ENCODE assay signal across 6 cellular contexts in the genomic region with DNA sequence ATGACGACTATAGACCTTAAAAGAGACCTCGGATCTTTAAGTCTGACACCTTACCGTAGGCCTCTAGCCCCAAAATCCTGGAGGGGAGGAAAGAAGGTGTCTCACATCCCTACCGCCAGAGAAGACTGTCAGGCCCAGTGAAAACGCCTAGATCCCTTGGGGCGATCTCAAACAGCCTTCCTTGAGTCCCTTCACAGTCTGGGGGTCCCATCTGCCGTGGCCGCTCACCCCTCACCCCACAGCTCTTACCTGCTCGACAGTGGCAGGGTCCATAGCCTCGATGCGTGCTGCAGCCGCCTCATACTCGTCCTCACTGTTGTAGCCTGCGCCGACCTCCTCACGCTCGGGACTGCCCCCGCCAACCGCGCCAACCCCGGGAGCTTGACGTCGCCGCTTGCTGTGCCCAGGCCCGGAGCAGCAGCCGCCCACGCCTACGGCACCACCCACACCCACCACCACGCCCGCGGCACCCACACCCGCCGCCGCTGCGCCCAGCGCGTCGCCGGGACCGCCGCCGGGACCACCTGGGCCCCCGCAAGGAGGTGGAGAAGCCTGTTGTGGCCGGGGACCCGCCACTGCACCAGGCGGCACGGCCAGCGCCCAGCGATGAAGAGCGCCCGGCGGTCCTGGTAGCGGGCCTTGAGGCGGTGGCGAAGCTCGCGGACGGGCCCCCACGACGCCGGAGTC. TPM values are rescaled to one million over a fixed set of nuclear protein-coding genes. Genes with fewer than 3 reads are reported as not detected.
DNase-seq lines count a peak whose midpoint lies in the region; ATAC-seq and TF ChIP-seq lines count a peak whose summit lies in the region.

No MANE protein-coding gene starts in this region.

- no peaks in the 10 kb centered on the region for H3K9me2 ChIP-seq in MM.1S (replicated peaks; ENCODE audit: insufficient read depth, low read length)
- H3K9me2 ChIP-seq in neural cell (ENCODE audit: insufficient read depth, low read length) = no peaks in the 10 kb centered on the region

- TF ChIP-seq RAD21 in neural cell (conservative IDR thresholded peaks at IDR 0.05) = no peak

- H3K9ac ChIP-seq in MM.1S (ENCODE audit: low read length) = peak overlapping the region; percentile 83
- H3K9ac ChIP-seq in neural cell (ENCODE audit: low read length) = peak overlapping the region; percentile 87

- H3F3A ChIP-seq in MM.1S (ENCODE audit: insufficient read depth, low read length) = peaks cover 3% of the 10 kb centered on the region
- H3F3A ChIP-seq in neural cell (ENCODE audit: insufficient read depth, low read length, poor library complexity, severe bottlenecking) = no peaks in the 10 kb centered on the region

- H3K79me2 ChIP-seq in ACC112 (ENCODE audit: control insufficient read depth, insufficient read depth, low read length, unreplicated experiment) (peaks cover 42% of the 10 kb centered on the region), MM.1S (ENCODE audit: low read length) (peaks cover 57% of the 10 kb centered on the region), neural cell (replicated peaks; ENCODE audit: insufficient read depth, low read length) (peaks cover 25% of the 10 kb centered on the region)

- peak overlapping the region; percentile 86 for H3K4me2 ChIP-seq in MM.1S (ENCODE audit: low read depth, low read length)
- peak overlapping the region; percentile 51 for H3K4me2 ChIP-seq in neural cell (ENCODE audit: low read length)

- H4K20me1 ChIP-seq in MM.1S (ENCODE audit: insufficient read depth, low read length) (no peaks in the 10 kb centered on the region), neural cell (ENCODE audit: insufficient read depth) (no peaks in the 10 kb centered on the region)

- peaks cover 12% of the 10 kb centered on the region for H3K4me1 ChIP-seq in ACC112 (ENCODE audit: control insufficient read depth, insufficient read depth, low read length, unreplicated experiment)
- peaks cover 33% of the 10 kb centered on the region for H3K4me1 ChIP-seq in MM.1S (ENCODE audit: low read length)

- peak overlapping the region; percentile 100; the same call in 1 of the 2 replicates for H3K27ac ChIP-seq in ACC112 (ENCODE audit: low read depth, low read length)
- peak overlapping the region; percentile 27; the same call in 1 of the 2 replicates for H3K27ac ChIP-seq in MM.1S (ENCODE audit: low read length)
- H3K27ac ChIP-seq in brain microvascular endothelial cell = peak overlapping the region; percentile 100
- peak overlapping the region; percentile 37 for H3K27ac ChIP-seq in neural cell (ENCODE audit: low read length)

- no peak for TF ChIP-seq CTCF in MM.1S (IDR thresholded peaks at IDR 0.05; ENCODE audit: low read length)
- TF ChIP-seq CTCF in brain microvascular endothelial cell (IDR thresholded peaks at IDR 0.05; ENCODE audit: low read depth, low read length, missing control alignments) = no peak
- TF ChIP-seq CTCF in neural cell (IDR thresholded peaks at IDR 0.05; ENCODE audit: poor library complexity, severe bottlenecking) = no peak

- in situ Hi-C loops in brain microvascular endothelial cell (cut with HindIII; ENCODE audit: low pct_ligation_motif_present, low sequenced_read_pairs) = no loop called here

- H2AFZ ChIP-seq in ACC112 (ENCODE audit: low read length, unreplicated experiment) (no peak overlapping the region), MM.1S (ENCODE audit: low read length) (no peak overlapping the region), neural cell (ENCODE audit: low read depth, low read length) (no peak overlapping the region)

- no peaks in the 10 kb centered on the region for H3K27me3 ChIP-seq in ACC112 (ENCODE audit: insufficient read depth, low read length)
- H3K27me3 ChIP-seq in MM.1S (replicated peaks; ENCODE audit: insufficient read depth, low read length) = no peaks in the 10 kb centered on the region
- H3K27me3 ChIP-seq in brain microvascular endothelial cell (replicated peaks) = no peaks in the 10 kb centered on the region
- no peaks in the 10 kb centered on the region for H3K27me3 ChIP-seq in neural cell (ENCODE audit: insufficient read depth, low read depth, low read length)

- ATAC-seq in GM21737 (IDR thresholded peaks at IDR 0.05; ENCODE audit: unreplicated experiment) = no peak

- peak; percentile 27 for DNase-seq in MM.1S
- DNase-seq in brain microvascular endothelial cell = no peak
- no peak for DNase-seq in HPDE6-E6E7 (ENCODE audit: extremely low spot score)

- H3K36me3 ChIP-seq in ACC112 (ENCODE audit: insufficient read depth, low read length) (no peaks in the 10 kb centered on the region), MM.1S (replicated peaks; ENCODE audit: insufficient read depth, low read length) (no peaks in the 10 kb centered on the region), brain microvascular endothelial cell (replicated peaks) (no peaks in the 10 kb centered on the region), neural cell (ENCODE audit: insufficient read depth, low read length) (no peaks in the 10 kb centered on the region)

- H3K9me3 ChIP-seq in MM.1S (replicated peaks; ENCODE audit: insufficient read depth, low read length) = no peaks in the 10 kb centered on the region
- no peaks in the 10 kb centered on the region for H3K9me3 ChIP-seq in neural cell (ENCODE audit: low read length)

- peak overlapping the region; percentile 94 for H3K4me3 ChIP-seq in ACC112 (ENCODE audit: low read depth, low read length)
- peak overlapping the region; percentile 74 for H3K4me3 ChIP-seq in MM.1S (ENCODE audit: low read length)
- H3K4me3 ChIP-seq in brain microvascular endothelial cell (ENCODE audit: low read depth, low read length) = peak overlapping the region; percentile 72
- peak overlapping the region; percentile 76 for H3K4me3 ChIP-seq in neural cell (ENCODE audit: low read length)

- TF ChIP-seq EP300 in neural cell (conservative IDR thresholded peaks at IDR 0.05; ENCODE audit: poor library complexity, severe bottlenecking) = no peak

TF ChIP-seq in neural cell, 6 proteins besides CTCF, POLR2A, EP300 and RAD21:
- TF ChIP-seq, protein P1, sequence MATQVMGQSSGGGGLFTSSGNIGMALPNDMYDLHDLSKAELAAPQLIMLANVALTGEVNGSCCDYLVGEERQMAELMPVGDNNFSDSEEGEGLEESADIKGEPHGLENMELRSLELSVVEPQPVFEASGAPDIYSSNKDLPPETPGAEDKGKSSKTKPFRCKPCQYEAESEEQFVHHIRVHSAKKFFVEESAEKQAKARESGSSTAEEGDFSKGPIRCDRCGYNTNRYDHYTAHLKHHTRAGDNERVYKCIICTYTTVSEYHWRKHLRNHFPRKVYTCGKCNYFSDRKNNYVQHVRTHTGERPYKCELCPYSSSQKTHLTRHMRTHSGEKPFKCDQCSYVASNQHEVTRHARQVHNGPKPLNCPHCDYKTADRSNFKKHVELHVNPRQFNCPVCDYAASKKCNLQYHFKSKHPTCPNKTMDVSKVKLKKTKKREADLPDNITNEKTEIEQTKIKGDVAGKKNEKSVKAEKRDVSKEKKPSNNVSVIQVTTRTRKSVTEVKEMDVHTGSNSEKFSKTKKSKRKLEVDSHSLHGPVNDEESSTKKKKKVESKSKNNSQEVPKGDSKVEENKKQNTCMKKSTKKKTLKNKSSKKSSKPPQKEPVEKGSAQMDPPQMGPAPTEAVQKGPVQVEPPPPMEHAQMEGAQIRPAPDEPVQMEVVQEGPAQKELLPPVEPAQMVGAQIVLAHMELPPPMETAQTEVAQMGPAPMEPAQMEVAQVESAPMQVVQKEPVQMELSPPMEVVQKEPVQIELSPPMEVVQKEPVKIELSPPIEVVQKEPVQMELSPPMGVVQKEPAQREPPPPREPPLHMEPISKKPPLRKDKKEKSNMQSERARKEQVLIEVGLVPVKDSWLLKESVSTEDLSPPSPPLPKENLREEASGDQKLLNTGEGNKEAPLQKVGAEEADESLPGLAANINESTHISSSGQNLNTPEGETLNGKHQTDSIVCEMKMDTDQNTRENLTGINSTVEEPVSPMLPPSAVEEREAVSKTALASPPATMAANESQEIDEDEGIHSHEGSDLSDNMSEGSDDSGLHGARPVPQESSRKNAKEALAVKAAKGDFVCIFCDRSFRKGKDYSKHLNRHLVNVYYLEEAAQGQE (IDR thresholded peaks at IDR 0.05; ENCODE audit: borderline replicate concordance) = no peak
- no peak for TF ChIP-seq EZH2 (IDR thresholded peaks at IDR 0.05; ENCODE audit: borderline replicate concordance, insufficient read depth, low read length, poor library complexity, severe bottlenecking)
- no peak for TF ChIP-seq SMC3 (conservative IDR thresholded peaks at IDR 0.05; ENCODE audit: poor library complexity)
- no peak for TF ChIP-seq POLR2AphosphoS5 (IDR thresholded peaks at IDR 0.05)
- TF ChIP-seq MXI1 (conservative IDR thresholded peaks at IDR 0.05; ENCODE audit: poor library complexity, severe bottlenecking) = no peak
- TF ChIP-seq TAF1 (IDR thresholded peaks at IDR 0.05; ENCODE audit: low read depth) = no peak

RNA-seq across cellular contexts. Expression of a gene that starts 0.5 kb away (rescaled TPM):
- 34.3 and 35.9 TPM in 2 replicates for polyA plus RNA-seq in neural cell
- polyA minus RNA-seq in neural cell = 34.8 and 35.0 TPM in 2 replicates

RNA-seq across cellular contexts. Expression of a gene that starts 14.8 kb away (rescaled TPM):
- polyA plus RNA-seq in neural cell = 3.7 and 4.8 TPM in 2 replicates
- 1.2 and 2.7 TPM in 2 replicates for polyA minus RNA-seq in neural cell

RNA-seq across cellular contexts. Expression of a gene that starts 38.0 kb away (rescaled TPM):
- polyA plus RNA-seq in neural cell = 8.9 and 11.1 TPM in 2 replicates
- 6.4 and 11.7 TPM in 2 replicates for polyA minus RNA-seq in neural cell

RNA-seq across cellular contexts. Expression of a gene that starts 45.2 kb away (rescaled TPM):
- 134 and 138 TPM in 2 replicates for polyA plus RNA-seq in neural cell
- 60.4 and 62.6 TPM in 2 replicates for polyA minus RNA-seq in neural cell

RNA-seq across cellular contexts. Expression of a gene that starts 45.4 kb away (rescaled TPM):
- polyA plus RNA-seq in neural cell = 20.7 and 25.3 TPM in 2 replicates
- polyA minus RNA-seq in neural cell = 14.5 and 15.8 TPM in 2 replicates

Comparison
In these comparisons a context has a peak if more than half of its experiments do, and no peak if none do; other contexts are left out.
1. H3K27ac ChIP-seq: peak in every context shown above with its lines; median percentile 100 in ACC112; 100 in brain microvascular endothelial cell; 37 in neural cell; 27 in MM.1S.